8 cellular contexts compared by ENCODE assay signal in the genomic region with DNA sequence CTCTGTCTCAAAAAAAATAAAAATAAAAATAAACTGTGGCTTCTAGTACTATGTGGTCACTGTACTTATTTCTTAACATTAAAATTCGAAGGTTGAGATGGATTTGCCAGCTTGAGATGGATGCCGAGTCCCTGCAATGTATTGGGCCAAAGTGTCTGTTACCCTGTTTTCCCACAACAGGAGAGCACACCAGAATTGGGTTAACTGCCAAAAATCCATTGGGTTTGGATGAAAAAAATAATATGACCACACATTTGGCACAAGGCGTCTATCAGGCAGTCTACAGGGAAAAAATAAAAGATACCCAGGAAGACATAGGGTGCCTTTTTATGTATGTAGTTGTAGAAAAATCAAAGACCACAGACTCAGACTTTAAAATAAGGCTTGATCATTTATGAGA.
"Had no signal": no experiment of that assay in that cellular context is flagged by ENCODE, and none has a peak within 500 bp of the region (broad histone marks: within the 10 kb centered on the region; RNA-seq: fewer than 3 reads in every experiment).

No MANE protein-coding gene starts in this region.

- H3K27ac ChIP-seq: GM23248 had no signal

- H3K4me3 Mint-ChIP-seq: HFFc6 had no signal

- H3K9me3 Mint-ChIP-seq: HFFc6 had no signal

- H3K9ac ChIP-seq: GM23248 had no signal

- H3K27ac Mint-ChIP-seq: HFFc6 had no signal

- H3K4me3 ChIP-seq: GM23248, HAP-1, K562 had no signal

- ATAC-seq: HCT116, K562 had no signal

- DNase-seq: GM23248, GOT3, H7, HFFc6, IMR-90 had no signal
